15 cellular contexts compared by ENCODE assay signal in genomic region chr1:195604287-195604686, GRCh38.
A peak's percentile ranks its signal among the peaks of the same experiment; 100 is the strongest.
DNase-seq lines count a peak whose midpoint lies in the region; ATAC-seq and TF ChIP-seq lines count a peak whose summit lies in the region.
"Had no signal": no experiment of that assay in that cellular context is flagged by ENCODE, and none has a peak within 500 bp of the region (broad histone marks: within the 10 kb centered on the region; RNA-seq: fewer than 3 reads in every experiment).

No MANE protein-coding gene starts in this region.

- H3K27ac ChIP-seq in H9 (ENCODE audit: insufficient read length, low read depth, low read length), result no peak overlapping the region
- H3K27ac ChIP-seq: transverse colon had no signal

- no peak overlapping the region for H3K4ac ChIP-seq in H9 (ENCODE audit: low read depth, low read length)

- no peak overlapping the region for H2BK15ac ChIP-seq in H9 (ENCODE audit: low read depth, low read length)

- no peak overlapping the region for H2BK12ac ChIP-seq in H9 (ENCODE audit: insufficient read length, low read depth, low read length)

- H3K23me2 ChIP-seq in H9 (ENCODE audit: insufficient read length, low read depth, low read length, poor library complexity, severe bottlenecking), result no peaks in the 10 kb centered on the region

- H3K14ac ChIP-seq in H9 (ENCODE audit: insufficient read depth, low read length), result no peak overlapping the region

- no peak overlapping the region for H4K5ac ChIP-seq in H9 (ENCODE audit: insufficient read length, low read depth, low read length)

- no peaks in the 10 kb centered on the region for H3K4me1 ChIP-seq in H9 (ENCODE audit: insufficient read depth, low read length)
- H3K4me1 ChIP-seq: transverse colon had no signal

- H2BK5ac ChIP-seq in H9 (ENCODE audit: insufficient read length, low read length), result no peak overlapping the region

- H3K79me2 ChIP-seq in H9 (ENCODE audit: insufficient read depth, low read length), result no peaks in the 10 kb centered on the region

- POLR2A ChIA-PET in WTC11 (lab: Charles Lee), result no interaction called here

- no peak overlapping the region for H3K23ac ChIP-seq in H9 (ENCODE audit: insufficient read length, low read depth, low read length)

- TF ChIP-seq CTCF in epithelial cell of esophagus (IDR thresholded peaks at IDR 0.05; ENCODE audit: insufficient read depth, low read depth, low read length, missing control alignments) (no peak), H9 (conservative IDR thresholded peaks at IDR 0.05) (no peak), WTC11 (IDR thresholded peaks at IDR 0.05) (no peak)

- H4K8ac ChIP-seq in H9 (replicated peaks; ENCODE audit: insufficient read length, low read depth, low read length), result no peak overlapping the region

- DNase-seq in EH (ENCODE audit: low read depth) (peak; percentile 88), NCI-H226 (peak; percentile 77), epithelial cell of esophagus (ENCODE audit: low read depth) (peak; percentile 75), renal cortical epithelial cell (ENCODE audit: low read depth) (peak; percentile 6), H9 (no peak), NCI-H526 treated with DMSO at 0.1 percent for 48 hours (lab: John Stamatoyannopoulos, UW) (no peak), WTC11 (ENCODE audit: low spot score) (no peak)
- DNase-seq in activated T-helper 2 cell treated with anti-CD3 and anti-CD28 coated beads, Interferon-gamma antibody, Interleukin-2, Interleukin-4, amounts not matched to agents 10 μg/mL and 5 μg/mL and 100 μg/mL, durations not matched to agents 14 hours and 24 hours and 36 hours (ENCODE audit: low spot score), result no peak
- DNase-seq: activated CD4-positive, alpha-beta memory T cell treated with anti-CD3 and anti-CD28 coated beads, Interleukin-2, amount 10 ng/mL, durations not matched to agents 7 days and 5 days; activated T-cell treated with anti-CD3 and anti-CD28 coated beads, Interleukin-2, amount 50 U/mL, for 48 hours; CD8-positive, alpha-beta memory T cell; NCI-H774; stimulated activated naive CD4-positive, alpha-beta T cell; transverse colon had no signal

- no peak overlapping the region for H3K4me2 ChIP-seq in H9 (ENCODE audit: insufficient read depth, insufficient read length, low read length)

- H3K9me3 Mint-ChIP-seq in H9, result peaks cover 0 to 2% of the 10 kb centered on the region in 2 experiments; a peak in 1 of 5 replicates
- peaks cover 20% of the 10 kb centered on the region for H3K9me3 Mint-ChIP-seq in activated T-helper 2 cell treated with anti-CD3 and anti-CD28 coated beads, Interferon-gamma antibody, Interleukin-2, Interleukin-4, amounts not matched to agents 10 μg/mL and 5 μg/mL and 100 μg/mL, durations not matched to agents 14 hours and 24 hours and 36 hours
- peaks cover 7% of the 10 kb centered on the region; the same call in 1 of the 2 replicates for H3K9me3 Mint-ChIP-seq in WTC11

- H4K20me1 ChIP-seq in H9 (ENCODE audit: control insufficient read depth, insufficient read depth, insufficient read length), result no peaks in the 10 kb centered on the region

- H4K91ac ChIP-seq in H9 (ENCODE audit: insufficient read length, low read depth, low read length), result no peak overlapping the region

- no peak overlapping the region for H3K4me3 ChIP-seq in epithelial cell of esophagus (ENCODE audit: low read length)
- H3K4me3 ChIP-seq: transverse colon had no signal

- H2BK120ac ChIP-seq in H9 (ENCODE audit: low read depth, low read length, poor library complexity, severe bottlenecking), result no peak overlapping the region

- H3K4me1 Mint-ChIP-seq in H9 (peaks cover 5 to 6% of the 10 kb centered on the region in 2 experiments), WTC11 (peaks cover 6% of the 10 kb centered on the region)
- no peaks in the 10 kb centered on the region for H3K4me1 Mint-ChIP-seq in activated T-helper 2 cell treated with anti-CD3 and anti-CD28 coated beads, Interferon-gamma antibody, Interleukin-2, Interleukin-4, amounts not matched to agents 10 μg/mL and 5 μg/mL and 100 μg/mL, durations not matched to agents 14 hours and 24 hours and 36 hours (ENCODE audit: low read depth)
- H3K4me1 Mint-ChIP-seq: activated CD4-positive, alpha-beta memory T cell treated with anti-CD3 and anti-CD28 coated beads, Interleukin-2, amount 10 ng/mL, durations not matched to agents 7 days and 5 days; CD8-positive, alpha-beta memory T cell had no signal

- CTCF ChIA-PET in WTC11 (lab: Charles Lee), result no interaction called here

- no peaks in the 10 kb centered on the region for H3K27me3 ChIP-seq in H9 (ENCODE audit: insufficient read depth, low read length)
- H3K27me3 ChIP-seq: transverse colon had no signal

- H3T11ph ChIP-seq in H9 (ENCODE audit: low read length), result no peak overlapping the region

- no CpG with 5 or more reads among the region's 1 CpG for WGBS in H9 (ENCODE audit: extremely low coverage, insufficient read length, low lambda C conversion rate)

- H2BK20ac ChIP-seq in H9 (ENCODE audit: low read depth, low read length, poor library complexity, severe bottlenecking), result no peak overlapping the region

- H3K27ac Mint-ChIP-seq in H9 (no peak overlapping the region), WTC11 (no peak overlapping the region)
- no peak overlapping the region for H3K27ac Mint-ChIP-seq in activated T-helper 2 cell treated with anti-CD3 and anti-CD28 coated beads, Interferon-gamma antibody, Interleukin-2, Interleukin-4, amounts not matched to agents 10 μg/mL and 5 μg/mL and 100 μg/mL, durations not matched to agents 14 hours and 24 hours and 36 hours
- H3K27ac Mint-ChIP-seq: activated CD4-positive, alpha-beta memory T cell treated with anti-CD3 and anti-CD28 coated beads, Interleukin-2, amount 10 ng/mL, durations not matched to agents 7 days and 5 days; CD8-positive, alpha-beta memory T cell; natural killer cell treated with Interleukin-12 subunit alpha and Interleukin-12 subunit beta and Interleukin-15 and Interleukin-18, amount 100 ng/mL, for 72 hours had no signal

- H2AFZ ChIP-seq in H9 (ENCODE audit: low read length), result no peak overlapping the region

- no peaks in the 10 kb centered on the region for H3K9me3 ChIP-seq in H9 (ENCODE audit: control insufficient read depth, low read depth, low read length)

- H3K27me3 Mint-ChIP-seq in H9 (ENCODE audit: low read depth) (no peaks in the 10 kb centered on the region), WTC11 (ENCODE audit: low read depth) (no peaks in the 10 kb centered on the region)
- H3K27me3 Mint-ChIP-seq in activated T-helper 2 cell treated with anti-CD3 and anti-CD28 coated beads, Interferon-gamma antibody, Interleukin-2, Interleukin-4, amounts not matched to agents 10 μg/mL and 5 μg/mL and 100 μg/mL, durations not matched to agents 14 hours and 24 hours and 36 hours (ENCODE audit: low read depth), result no peaks in the 10 kb centered on the region
- H3K27me3 Mint-ChIP-seq: activated CD4-positive, alpha-beta memory T cell treated with anti-CD3 and anti-CD28 coated beads, Interleukin-2, amount 10 ng/mL, durations not matched to agents 7 days and 5 days; CD8-positive, alpha-beta memory T cell; natural killer cell treated with Interleukin-12 subunit alpha and Interleukin-12 subunit beta and Interleukin-15 and Interleukin-18, amount 100 ng/mL, for 72 hours had no signal

- H3K36me3 Mint-ChIP-seq in H9 (ENCODE audit: insufficient read depth in 1 of 3, low read depth in 3 of 3) (no peaks in the 10 kb centered on the region; a peak in 1 of 7 replicates), WTC11 (no peaks in the 10 kb centered on the region)
- H3K36me3 Mint-ChIP-seq in activated T-helper 2 cell treated with anti-CD3 and anti-CD28 coated beads, Interferon-gamma antibody, Interleukin-2, Interleukin-4, amounts not matched to agents 10 μg/mL and 5 μg/mL and 100 μg/mL, durations not matched to agents 14 hours and 24 hours and 36 hours (ENCODE audit: low read depth), result no peaks in the 10 kb centered on the region

- no peak for ATAC-seq in WTC11
- ATAC-seq: natural killer cell treated with Interleukin-12 subunit alpha and Interleukin-12 subunit beta and Interleukin-15 and Interleukin-18, amount 100 ng/mL, for 72 hours had no signal

- intact Hi-C loops in activated T-helper 2 cell treated with anti-CD3 and anti-CD28 coated beads, Interferon-gamma antibody, Interleukin-2, Interleukin-4, amounts not matched to agents 10 μg/mL and 5 μg/mL and 100 μg/mL, durations not matched to agents 14 hours and 24 hours and 36 hours (cut with micrococcal nuclease), result no loop called here

- H3K56ac ChIP-seq in H9 (ENCODE audit: insufficient read length, low read depth, low read length), result no peak overlapping the region

- H3K18ac ChIP-seq in H9 (ENCODE audit: insufficient read length, low read depth, low read length), result no peak overlapping the region

- H3K4me3 Mint-ChIP-seq in H9 (no peak overlapping the region), WTC11 (no peak overlapping the region)
- H3K4me3 Mint-ChIP-seq in activated T-helper 2 cell treated with anti-CD3 and anti-CD28 coated beads, Interferon-gamma antibody, Interleukin-2, Interleukin-4, amounts not matched to agents 10 μg/mL and 5 μg/mL and 100 μg/mL, durations not matched to agents 14 hours and 24 hours and 36 hours (ENCODE audit: low read depth), result no peak overlapping the region
- H3K4me3 Mint-ChIP-seq: activated CD4-positive, alpha-beta memory T cell treated with anti-CD3 and anti-CD28 coated beads, Interleukin-2, amount 10 ng/mL, durations not matched to agents 7 days and 5 days; CD8-positive, alpha-beta memory T cell; natural killer cell treated with Interleukin-12 subunit alpha and Interleukin-12 subunit beta and Interleukin-15 and Interleukin-18, amount 100 ng/mL, for 72 hours had no signal

- no peaks in the 10 kb centered on the region for H3K79me1 ChIP-seq in H9 (ENCODE audit: insufficient read depth, low read depth, low read length, poor library complexity, severe bottlenecking)

- no peak overlapping the region for H2AK5ac ChIP-seq in H9 (ENCODE audit: insufficient read length, low read length)

- no peak overlapping the region for H3K9ac ChIP-seq in H9 (ENCODE audit: extremely low read depth, insufficient read length, low read length)

TF ChIP-seq in WTC11, 78 proteins besides CTCF, POLR2A, EP300 and RAD21 (continues in another document):
- TF ChIP-seq ERG (CRISPR knock-in tag; IDR thresholded peaks at IDR 0.05) (no peak), NR3C1 (CRISPR knock-in tag; conservative IDR thresholded peaks at IDR 0.05; ENCODE audit: low read depth) (no peak)

Comparison
In these comparisons a context has a peak if more than half of its experiments do, and no peak if none do; other contexts are left out.
1. DNase-seq: peak in EH (single experiment), NCI-H226 (single experiment), epithelial cell of esophagus (single experiment) and renal cortical epithelial cell (single experiment); none in H9 (single experiment), NCI-H526 treated with DMSO at 0.1 percent for 48 hours (single experiment), activated T-helper 2 cell treated with anti-CD3 and anti-CD28 coated beads, Interferon-gamma antibody, Interleukin-2, Interleukin-4, amounts not matched to agents 10 μg/mL and 5 μg/mL and 100 μg/mL, durations not matched to agents 14 hours and 24 hours and 36 hours (single experiment) and WTC11 (single experiment).